Comparison of ENCODE assay signal across 8 cellular contexts in the genomic region with DNA sequence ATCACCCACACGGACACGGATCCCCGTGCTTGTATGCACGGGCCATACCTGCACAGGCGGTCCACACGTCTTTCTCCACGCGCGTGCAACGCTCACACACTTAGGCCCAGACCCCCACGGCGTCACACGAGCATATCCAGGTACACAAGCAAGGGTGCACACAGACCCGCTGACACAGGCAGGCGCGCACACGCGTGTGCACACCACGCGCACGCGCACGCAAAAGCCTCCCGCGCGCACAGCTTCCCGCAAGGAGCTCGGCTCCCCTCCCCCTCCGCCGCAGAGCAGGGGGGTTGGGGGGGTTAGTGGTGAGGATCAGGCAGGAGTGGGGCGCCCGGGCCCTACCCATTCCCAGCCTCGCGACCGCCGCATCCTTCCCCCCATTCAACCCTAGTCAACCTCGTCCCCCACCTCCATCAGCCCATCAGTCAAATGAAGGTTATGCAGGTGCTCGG. TPM values are rescaled to one million over a fixed set of nuclear protein-coding genes. Genes with fewer than 3 reads are reported as not detected.
A peak's percentile ranks its signal among the peaks of the same experiment; 100 is the strongest.
DNase-seq lines count a peak whose midpoint lies in the region; ATAC-seq and TF ChIP-seq lines count a peak whose summit lies in the region.

No MANE protein-coding gene starts in this region.

- peak; percentile 25 for DNase-seq in activated CD4-positive, CD25-positive, alpha-beta regulatory T cell treated with anti-CD3 and anti-CD28 coated beads, Interleukin-2, amount 50 U/mL, for 16 hours (ENCODE audit: low read depth, low spot score)
- no peak for DNase-seq in activated CD4-positive, CD25-positive, alpha-beta regulatory T cell treated with anti-CD3 and anti-CD28 coated beads, Interleukin-2, amount 50 U/mL, for 72 hours
- DNase-seq in NCI-H128 (lab: John Stamatoyannopoulos, UW; ENCODE audit: unreplicated experiment), result peak; percentile 13
- DNase-seq in left colon, result peak; percentile 65 to 78
- DNase-seq in stimulated activated CD4-positive, alpha-beta T cell treated with anti-CD3 and anti-CD28 coated beads, Interleukin-4, amount 100 ng/mL, for 4 hours, result peak; percentile 31 to 43

- peak overlapping the region; percentile 96 to 99 (median 98) for H3K27ac Mint-ChIP-seq in brain

- H3K4me1 Mint-ChIP-seq in brain, result peaks cover 48% of the 10 kb centered on the region

- H3K27me3 Mint-ChIP-seq in brain, result peaks cover 12% of the 10 kb centered on the region

- intact Hi-C loops in left colon (cut with DNase I, micrococcal nuclease), result loop anchor here in 1 of 2 donors (10.0 kb wide), 1 partner anchor 121 kb away; a partner anchor contains a TSS

- peak overlapping the region; percentile 95 to 100 (median 98) for H3K4me3 Mint-ChIP-seq in brain

- peaks cover 32% of the 10 kb centered on the region for H3K36me3 Mint-ChIP-seq in brain

- ATAC-seq in left colon, result peak; percentile 24
- ATAC-seq in GM18868 (IDR thresholded peaks at IDR 0.05; ENCODE audit: unreplicated experiment), result no peak
- no peak for ATAC-seq in HG03571 (IDR thresholded peaks at IDR 0.05; ENCODE audit: unreplicated experiment)

- no peak for TF ChIP-seq CTCF in brain (conservative IDR thresholded peaks at IDR 0.05)

- no peaks in the 10 kb centered on the region for H3K9me3 Mint-ChIP-seq in brain

RNA-seq across cellular contexts. Expression of a gene that starts 0.4 kb away (rescaled TPM):
- polyA plus RNA-seq in brain (ENCODE audit: insufficient read depth, low read depth, low replicate concordance), result 184 TPM
- total RNA-seq in left colon, result 1 to 10 TPM; 6.3 to 6.9 TPM

RNA-seq across cellular contexts. Expression of a gene that starts 10.4 kb away (rescaled TPM):
- 19.0 TPM for polyA plus RNA-seq in brain (ENCODE audit: insufficient read depth, low read depth, low replicate concordance)
- total RNA-seq in left colon, result 10 to 100 TPM in 1 of 2 donors, 1 to 10 TPM in 1; 9.9 to 15.4 TPM

RNA-seq across cellular contexts. Expression of a gene that starts 22.8 kb away (rescaled TPM):
- 0.25 TPM for polyA plus RNA-seq in brain (ENCODE audit: insufficient read depth, low read depth, low replicate concordance)
- 1 to 10 TPM; 2.5 to 4.3 TPM for total RNA-seq in left colon

RNA-seq across cellular contexts. Expression of a gene that starts 29.8 kb away (rescaled TPM):
- 55.7 TPM for polyA plus RNA-seq in brain (ENCODE audit: insufficient read depth, low read depth, low replicate concordance)
- total RNA-seq in left colon, result 10 to 100 TPM; 47.5 to 79.3 TPM

RNA-seq across cellular contexts. Expression of a gene that starts 50.5 kb away (rescaled TPM):
- polyA plus RNA-seq in brain (ENCODE audit: insufficient read depth, low read depth, low replicate concordance), result 30.0 TPM
- 10 to 100 TPM; 37.4 to 41.1 TPM for total RNA-seq in left colon
